Comparison of ENCODE assay signal across 2 cellular contexts in genomic region chr1:108007531-108007930, GRCh38.
TF ChIP-seq lines count a peak whose summit lies in the region.

No MANE protein-coding gene starts in this region.

TF ChIP-seq in GM23338, 12 proteins besides CTCF, POLR2A, EP300 and RAD21:
- TF ChIP-seq NANOG (IDR thresholded peaks at IDR 0.05; ENCODE audit: borderline replicate concordance) (no peak), EZH2phosphoT487 (IDR thresholded peaks at IDR 0.05; ENCODE audit: unreplicated experiment) (no peak), STAT1 (IDR thresholded peaks at IDR 0.05; ENCODE audit: unreplicated experiment) (no peak), CREB1 (CRISPR knock-in tag; IDR thresholded peaks at IDR 0.05; ENCODE audit: low read depth) (no peak), ZNF331 (CRISPR knock-in tag; IDR thresholded peaks at IDR 0.05; ENCODE audit: low read depth) (no peak), REST (IDR thresholded peaks at IDR 0.05; ENCODE audit: unreplicated experiment) (no peak), ZNF462 (CRISPR knock-in tag; IDR thresholded peaks at IDR 0.05) (no peak), EZH2 (IDR thresholded peaks at IDR 0.05; ENCODE audit: low read depth, unreplicated experiment) (no peak), JUNB (IDR thresholded peaks at IDR 0.05; ENCODE audit: unreplicated experiment) (no peak), ETS1 (IDR thresholded peaks at IDR 0.05) (no peak), POLR2AphosphoS5 (IDR thresholded peaks at IDR 0.05; ENCODE audit: low read depth) (no peak), ZNF114 (CRISPR knock-in tag; IDR thresholded peaks at IDR 0.05) (no peak)

TF ChIP-seq in H1, 55 proteins besides CTCF, POLR2A, EP300 and RAD21:
- TF ChIP-seq ATF3 (IDR thresholded peaks at IDR 0.05; ENCODE audit: insufficient read depth, low read depth, low read length) (no peak), RFX5 (IDR thresholded peaks at IDR 0.05; ENCODE audit: borderline replicate concordance, low read depth, low read length) (no peak), RBBP5 (IDR thresholded peaks at IDR 0.05; ENCODE audit: borderline replicate concordance, low read depth, low read length) (no peak), SUZ12 (IDR thresholded peaks at IDR 0.05; ENCODE audit: low read length) (no peak), CEBPB (IDR thresholded peaks at IDR 0.05; ENCODE audit: low read depth, low read length) (no peak), POU5F1 (IDR thresholded peaks at IDR 0.05; ENCODE audit: low read depth, low read length) (no peak), BACH1 (IDR thresholded peaks at IDR 0.05; ENCODE audit: low read length) (no peak), SIN3A (conservative IDR thresholded peaks at IDR 0.05 in 1 of 2, IDR thresholded peaks at IDR 0.05 in 1 of 2; ENCODE audit: low read depth in 1 of 2, low read length in 2 of 2) (no peak), SRF (IDR thresholded peaks at IDR 0.05; ENCODE audit: low read depth, low read length) (no peak), HDAC6 (IDR thresholded peaks at IDR 0.05; ENCODE audit: low read depth, low read length) (no peak), KDM1A (IDR thresholded peaks at IDR 0.05; ENCODE audit: borderline replicate concordance, low read length) (no peak), CHD1 (IDR thresholded peaks at IDR 0.05; ENCODE audit: low read depth, low read length) (no peak), FOSL1 (IDR thresholded peaks at IDR 0.05; ENCODE audit: insufficient read depth, low read depth, low read length) (no peak), BCL11A (IDR thresholded peaks at IDR 0.05; ENCODE audit: low read depth in 2 of 2, low read length in 2 of 2) (no peak), CBX8 (IDR thresholded peaks at IDR 0.05; ENCODE audit: borderline replicate concordance, low read depth, low read length) (no peak)
TF ChIP-seq in H1: peak in this region for 0.
